ENCODE assay signal across 4 cellular contexts in the genomic region with DNA sequence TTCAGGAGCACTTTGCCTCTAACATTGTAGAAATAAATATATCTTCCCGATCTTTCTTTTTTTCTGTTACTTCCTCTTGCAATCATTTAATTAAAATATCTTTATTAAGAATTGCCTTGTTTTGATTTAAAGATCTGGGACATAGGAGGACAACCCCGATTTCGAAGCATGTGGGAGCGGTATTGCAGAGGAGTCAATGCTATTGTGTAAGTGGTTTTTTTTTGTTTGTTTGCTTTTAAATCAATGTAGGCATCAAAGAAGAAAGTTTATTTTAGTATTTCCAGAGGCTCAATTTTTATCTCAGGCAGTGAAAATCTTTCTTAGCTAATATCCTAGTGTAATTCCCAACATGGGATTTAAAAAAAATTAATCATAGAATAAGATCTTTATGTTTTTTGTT.
"Had no signal": no experiment of that assay in that cellular context is flagged by ENCODE, and none has a peak within 500 bp of the region (broad histone marks: within the 10 kb centered on the region; RNA-seq: fewer than 3 reads in every experiment).

No MANE protein-coding gene starts in this region.

- DNase-seq: GDM1, GF-D8 had no signal

- FAIRE-seq: GM12891, GM19239 had no signal
